ENCODE assay signal across 26 cellular contexts in the genomic region with DNA sequence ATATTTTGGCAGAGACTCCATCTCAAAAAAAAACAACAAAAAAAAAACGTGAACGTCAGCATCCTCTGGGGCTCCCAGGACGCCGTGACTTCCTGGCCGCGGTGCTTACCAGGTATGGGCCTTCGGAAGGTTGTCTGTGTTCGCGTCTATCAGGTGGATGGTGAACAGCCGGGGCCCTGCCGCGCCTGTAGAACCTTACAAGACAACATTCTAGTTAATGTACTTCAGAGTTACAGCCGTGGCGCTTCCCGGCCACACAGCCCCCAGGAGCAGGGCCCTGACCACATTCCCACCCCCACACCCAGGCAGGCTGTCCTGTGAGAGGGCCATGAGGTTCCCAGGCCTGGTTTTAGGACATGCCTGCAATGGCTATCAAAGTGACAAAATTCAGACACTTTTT.
"Had no signal": no experiment of that assay in that cellular context is flagged by ENCODE, and none has a peak within 500 bp of the region (broad histone marks: within the 10 kb centered on the region; RNA-seq: fewer than 3 reads in every experiment).

No MANE protein-coding gene starts in this region.

- H3K27me3 ChIP-seq: esophagus squamous epithelium, pancreas, sigmoid colon, stomach, transverse colon had no signal

- DNase-seq: activated CD4-positive, alpha-beta T cell treated with anti-CD3 and anti-CD28 coated beads for 48 hours; activated CD4-positive, alpha-beta T cell treated with anti-CD3 and anti-CD28 coated beads, Interleukin-2, amount 50 U/mL, for 48 hours; activated CD8-positive, alpha-beta memory T cell treated with anti-CD3 and anti-CD28 coated beads, Interleukin-2, amount 50 U/mL, for 4 hours; activated gamma-delta T cell treated with Interleukin-2 at 50 U/mL for 16 hours; activated naive CD4-positive, alpha-beta T cell treated with anti-CD3 and anti-CD28 coated beads, Interleukin-2, amount 50 U/mL, for 16 hours; activated T-cell treated with anti-CD3 and anti-CD28 coated beads, Interleukin-2, amount 50 U/mL, for 24 hours; amniotic stem cell; effector CD8-positive, alpha-beta T cell; esophagus squamous epithelium; foreskin melanocyte; pancreas; retina; sigmoid colon; small intestine; stimulated activated CD4-positive, alpha-beta T cell treated with anti-CD3 and anti-CD28 coated beads, Interleukin-1b, Interleukin-23, amount 100 ng/mL, for 48 hours; stimulated activated CD4-positive, alpha-beta T cell treated with anti-CD3 and anti-CD28 coated beads, Interleukin-4, amount 100 ng/mL, for 4 hours; stimulated activated naive B cell treated with anti-CD40 and anti-IgM and Interleukin-4, amounts not matched to agents 10 μg/mL and 1 μg/mL and 100 μg/mL, for 72 hours; stomach; T-helper 17 cell; T1000; transverse colon; WERI-Rb-1 had no signal

- H3K4me3 ChIP-seq: esophagus squamous epithelium, pancreas, prostate gland, sigmoid colon, stomach, transverse colon had no signal

- H3K9me3 ChIP-seq: esophagus squamous epithelium, pancreas, prostate gland, sigmoid colon, transverse colon had no signal

- ATAC-seq: activated CD4-positive, CD25-positive, alpha-beta regulatory T cell treated with anti-CD3 and anti-CD28 coated beads, Interleukin-2, amount 50 U/mL, for 24 hours; naive thymus-derived CD4-positive, alpha-beta T cell; pancreas; stimulated activated naive B cell treated with anti-CD40 and anti-IgM and Interleukin-4, amounts not matched to agents 10 μg/mL and 1 μg/mL and 100 μg/mL, for 72 hours; T-helper 17 cell had no signal

- H3K27ac ChIP-seq: epithelial cell of prostate, pancreas, prostate gland, WERI-Rb-1 had no signal

- H3K4me1 ChIP-seq: pancreas, prostate gland, sigmoid colon, transverse colon had no signal
